Comparison of ENCODE assay signal across 19 cellular contexts in genomic region chr19:47143322-47144073, GRCh38. TPM values are rescaled to one million over a fixed set of nuclear protein-coding genes. Genes with fewer than 3 reads are reported as not detected.
DNase-seq lines count a peak whose midpoint lies in the region; ATAC-seq and TF ChIP-seq lines count a peak whose summit lies in the region.
"Had no signal": no experiment of that assay in that cellular context is flagged by ENCODE, and none has a peak within 500 bp of the region (broad histone marks: within the 10 kb centered on the region; RNA-seq: fewer than 3 reads in every experiment).

No MANE protein-coding gene starts in this region.

- H3K4me3 ChIP-seq in muscle layer of colon (ENCODE audit: low read depth in 1 of 2, low read length in 2 of 2) = no peak overlapping the region
- H3K4me3 ChIP-seq in stomach = no peak overlapping the region

- 71 to 78% (median 76%) methylated on average over 11 of the region's 11 CpGs for WGBS in stomach, 5 donors

- no peak for DNase-seq in activated CD4-positive, alpha-beta T cell treated with anti-CD3 and anti-CD28 coated beads, Interleukin-2, amount 10 ng/mL, durations not matched to agents 24 days and 14 days
- no peak for DNase-seq in activated CD4-positive, alpha-beta T cell treated with anti-CD3 and anti-CD28 coated beads for 4 hours
- DNase-seq in stomach (no peak), NK-92 (lab: John Stamatoyannopoulos, UW; ENCODE audit: unreplicated experiment) (no peak), hypothalamus (lab: John Stamatoyannopoulos, UW) (no peak)
- no peak for DNase-seq in stimulated activated CD4-positive, alpha-beta T cell treated with anti-CD3 and anti-CD28 coated beads, Interleukin-15, amount 100 ng/mL, for 24 hours
- DNase-seq: activated CD4-positive, alpha-beta T cell treated with anti-CD3 and anti-CD28 coated beads, Interleukin-2, amount 50 U/mL, for 4 hours; CD8-positive, alpha-beta memory T cell; central memory CD4-positive, alpha-beta T cell; effector memory CD4-positive, alpha-beta T cell; H7; NCI-H1092 treated with DMSO at 0.1 percent for 48 hours; NK-92 treated with Interleukin-12 subunit alpha and Interleukin-12 subunit beta, amount 100 ng/mL, for 24 hours; occipital lobe; small intestine had no signal

- no peak for TF ChIP-seq CTCF in stomach (IDR thresholded peaks at IDR 0.05)

- ATAC-seq in activated T-helper 17 cell treated with anti-CD3 and anti-CD28 coated beads, Interleukin-2, amount 50 U/mL, for 72 hours (replicated peaks) = peak; percentile 75
- ATAC-seq: Right ventricle myocardium inferior had no signal

- no peaks in the 10 kb centered on the region for H3K9me3 ChIP-seq in muscle layer of colon (ENCODE audit: low read length)
- H3K9me3 ChIP-seq in stomach = no peaks in the 10 kb centered on the region

- no peaks in the 10 kb centered on the region for H3K27me3 Mint-ChIP-seq in activated CD4-positive, alpha-beta T cell treated with anti-CD3 and anti-CD28 coated beads, Interleukin-2, amount 10 ng/mL, durations not matched to agents 24 days and 14 days
- no peaks in the 10 kb centered on the region for H3K27me3 Mint-ChIP-seq in activated T-helper 17 cell treated with anti-CD3 and anti-CD28 coated beads, Interleukin-2, amount 50 U/mL, for 72 hours
- H3K27me3 Mint-ChIP-seq: CD8-positive, alpha-beta memory T cell had no signal

- no peaks in the 10 kb centered on the region for H3K9me3 Mint-ChIP-seq in activated CD4-positive, alpha-beta T cell treated with anti-CD3 and anti-CD28 coated beads, Interleukin-2, amount 10 ng/mL, durations not matched to agents 24 days and 14 days
- no peaks in the 10 kb centered on the region for H3K9me3 Mint-ChIP-seq in activated T-helper 17 cell treated with anti-CD3 and anti-CD28 coated beads, Interleukin-2, amount 50 U/mL, for 72 hours
- H3K9me3 Mint-ChIP-seq: CD8-positive, alpha-beta memory T cell; T-helper 2 cell treated with Interferon-gamma antibody and Interleukin-4, amounts not matched to agents 5 μg/mL and 100 μg/mL, for 36 hours had no signal

- H3K27ac Mint-ChIP-seq in activated CD4-positive, alpha-beta T cell treated with anti-CD3 and anti-CD28 coated beads, Interleukin-2, amount 10 ng/mL, durations not matched to agents 24 days and 14 days = peak overlapping the region; percentile 75
- H3K27ac Mint-ChIP-seq in activated T-helper 17 cell treated with anti-CD3 and anti-CD28 coated beads, Interleukin-2, amount 50 U/mL, for 72 hours = peak overlapping the region; percentile 11
- H3K27ac Mint-ChIP-seq: T-helper 2 cell treated with Interferon-gamma antibody and Interleukin-4, amounts not matched to agents 5 μg/mL and 100 μg/mL, for 36 hours had no signal

- no peaks in the 10 kb centered on the region for H3K27me3 ChIP-seq in muscle layer of colon (ENCODE audit: control insufficient read depth in 1 of 2, insufficient read depth in 2 of 2, low read length in 2 of 2)
- no peaks in the 10 kb centered on the region for H3K27me3 ChIP-seq in stomach

- peak overlapping the region; percentile 13 for H3K9ac ChIP-seq in muscle layer of colon (ENCODE audit: low read length)

- H3K36me3 ChIP-seq in muscle layer of colon (ENCODE audit: insufficient read depth, low read length) (peaks cover 25% of the 10 kb centered on the region), stomach (peaks cover 30 to 54% (median 53%) of the 10 kb centered on the region in 4 donors)

- peak overlapping the region; percentile 78 for H3K27ac ChIP-seq in muscle layer of colon (ENCODE audit: low read depth, low read length)
- peak overlapping the region in 3 of 5 donors; percentile 10 to 76 (median 64) for H3K27ac ChIP-seq in stomach

- H3K36me3 Mint-ChIP-seq in activated CD4-positive, alpha-beta T cell treated with anti-CD3 and anti-CD28 coated beads, Interleukin-2, amount 10 ng/mL, durations not matched to agents 24 days and 14 days (ENCODE audit: low read depth) = peaks cover 56% of the 10 kb centered on the region
- H3K36me3 Mint-ChIP-seq in activated T-helper 17 cell treated with anti-CD3 and anti-CD28 coated beads, Interleukin-2, amount 50 U/mL, for 72 hours (ENCODE audit: low read depth) = peaks cover 93% of the 10 kb centered on the region

- H3K4me1 ChIP-seq in muscle layer of colon (ENCODE audit: insufficient read depth, low read length) (peaks cover 27% of the 10 kb centered on the region), stomach (peaks cover 6 to 45% (median 16%) of the 10 kb centered on the region in 4 donors)

- TF ChIP-seq POLR2A in stomach (IDR thresholded peaks at IDR 0.05) = no peak

- no peak for TF ChIP-seq EP300 in stomach (IDR thresholded peaks at IDR 0.05)

- intact Hi-C loops in activated CD4-positive, alpha-beta T cell treated with anti-CD3 and anti-CD28 coated beads, Interleukin-2, amount 10 ng/mL, durations not matched to agents 24 days and 14 days (cut with micrococcal nuclease) = no loop called here
- intact Hi-C loops in stomach (cut with DNase I; ENCODE audit: low total_unique reads) = no loop called here

- H3K4me3 Mint-ChIP-seq in activated CD4-positive, alpha-beta T cell treated with anti-CD3 and anti-CD28 coated beads, Interleukin-2, amount 10 ng/mL, durations not matched to agents 24 days and 14 days = peak overlapping the region; percentile 18
- H3K4me3 Mint-ChIP-seq in activated T-helper 17 cell treated with anti-CD3 and anti-CD28 coated beads, Interleukin-2, amount 50 U/mL, for 72 hours = peak overlapping the region; percentile 50
- H3K4me3 Mint-ChIP-seq: CD8-positive, alpha-beta memory T cell; T-helper 2 cell treated with Interferon-gamma antibody and Interleukin-4, amounts not matched to agents 5 μg/mL and 100 μg/mL, for 36 hours had no signal

- peaks cover 45% of the 10 kb centered on the region for H3K4me1 Mint-ChIP-seq in activated CD4-positive, alpha-beta T cell treated with anti-CD3 and anti-CD28 coated beads, Interleukin-2, amount 10 ng/mL, durations not matched to agents 24 days and 14 days
- H3K4me1 Mint-ChIP-seq in activated T-helper 17 cell treated with anti-CD3 and anti-CD28 coated beads, Interleukin-2, amount 50 U/mL, for 72 hours = peaks cover 38% of the 10 kb centered on the region

RNA-seq across cellular contexts. Expression of gene SAE1, which starts 12.9 kb away (rescaled TPM):
- 147 and 151 TPM in 2 replicates for total RNA-seq in activated CD4-positive, alpha-beta T cell treated with anti-CD3 and anti-CD28 coated beads, Interleukin-2, amount 10 ng/mL, durations not matched to agents 24 days and 14 days
- total RNA-seq in activated T-helper 17 cell treated with anti-CD3 and anti-CD28 coated beads, Interleukin-2, amount 50 U/mL, for 72 hours = 100 to 1,000 TPM; 151 to 184 TPM
- total RNA-seq in stomach = 100 to 1,000 TPM in 1 of 5 donors, 10 to 100 TPM in 4; 16.2 to 373 (median 38.7) TPM
- polyA plus RNA-seq in stomach = 10 to 100 TPM; 37.8 to 53.9 (median 48.4) TPM

RNA-seq across cellular contexts. Expression of gene ZC3H4, which starts 29.9 kb away (rescaled TPM):
- 97.3 and 103 TPM in 2 replicates for total RNA-seq in activated CD4-positive, alpha-beta T cell treated with anti-CD3 and anti-CD28 coated beads, Interleukin-2, amount 10 ng/mL, durations not matched to agents 24 days and 14 days
- 100 to 1,000 TPM; 117 to 166 TPM for total RNA-seq in activated T-helper 17 cell treated with anti-CD3 and anti-CD28 coated beads, Interleukin-2, amount 50 U/mL, for 72 hours
- 10 to 100 TPM; 14.7 to 78.5 (median 38.8) TPM for total RNA-seq in stomach
- polyA plus RNA-seq in stomach = 1 to 10 TPM; 4.7 to 8.5 (median 5.7) TPM
